ENCODE assay signal across 8 cellular contexts in genomic region chr7:100539436-100540006, GRCh38. TPM values are rescaled to one million over a fixed set of nuclear protein-coding genes. Genes with fewer than 3 reads are reported as not detected.
DNase-seq lines count a peak whose midpoint lies in the region; ATAC-seq and TF ChIP-seq lines count a peak whose summit lies in the region.

No MANE protein-coding gene starts in this region.

- TF ChIP-seq POLR2A in gastrocnemius medialis (IDR thresholded peaks at IDR 0.05), result no peak
- TF ChIP-seq POLR2A in erythroblast (IDR thresholded peaks at IDR 0.05; ENCODE audit: low read length), result no peak

- H3K4me3 ChIP-seq in foreskin fibroblast (ENCODE audit: low read depth in 1 of 2, low read length in 2 of 2) (peak overlapping the region; percentile 65 to 72), gastrocnemius medialis (peak overlapping the region; percentile 74 to 97 (median 82))

- H3K27me3 Mint-ChIP-seq in H9 (ENCODE audit: low read depth) (peaks cover 24% of the 10 kb centered on the region), T-cell (no peaks in the 10 kb centered on the region)

- no peak overlapping the region for H3K23ac ChIP-seq in H9 (ENCODE audit: insufficient read length, low read depth, low read length)

- H3T11ph ChIP-seq in H9 (ENCODE audit: low read length), result no peak overlapping the region

- in situ Hi-C loops in gastrocnemius medialis (cut with MboI; ENCODE audit: low sequenced_read_pairs in 4 of 4), result loop anchor here in 1 of 4 donors (5.0 kb wide), 1 partner anchor 62 kb away; the partner anchor contains the start of gene TSC22D4

- ATAC-seq in T-cell (replicated peaks in 1 of 4), result no peak
- no peak for ATAC-seq in gastrocnemius medialis
- no peak for ATAC-seq in HG03097 (IDR thresholded peaks at IDR 0.05; ENCODE audit: low FRiP score, unreplicated experiment)

- TF ChIP-seq CTCF in H9 (conservative IDR thresholded peaks at IDR 0.05) (no peak), foreskin fibroblast (IDR thresholded peaks at IDR 0.05; ENCODE audit: low read depth, low read length) (no peak), gastrocnemius medialis (IDR thresholded peaks at IDR 0.05 in 4 of 5, conservative IDR thresholded peaks at IDR 0.05 in 1 of 5) (no peak)

- H3K27ac ChIP-seq in H9 (ENCODE audit: insufficient read length, low read depth, low read length), result no peak overlapping the region
- H3K27ac ChIP-seq in gastrocnemius medialis, result peak overlapping the region; percentile 60 to 85 (median 80)

- H2BK12ac ChIP-seq in H9 (ENCODE audit: insufficient read length, low read depth, low read length), result no peak overlapping the region

- H3K4me1 ChIP-seq in H9 (ENCODE audit: insufficient read depth, low read length), result peaks cover 6% of the 10 kb centered on the region
- H3K4me1 ChIP-seq in gastrocnemius medialis, result peaks cover 12 to 26% of the 10 kb centered on the region in 2 donors

- no CpG with 5 or more reads among the region's 44 CpGs for WGBS in H9 (ENCODE audit: extremely low coverage, insufficient read length, low lambda C conversion rate)

- peak overlapping the region; percentile 96 for H3K4me2 ChIP-seq in H9 (ENCODE audit: insufficient read depth, insufficient read length, low read length)

- H2BK120ac ChIP-seq in H9 (ENCODE audit: low read depth, low read length, poor library complexity, severe bottlenecking), result no peak overlapping the region

- POLR2A ChIA-PET in T-cell (lab: Charles Lee), result interaction anchor here in 1 of 2 donors (0.6 kb wide), 1 partner anchor 339 kb away, joined by 3 read pairs; no protein-coding TSS in a partner anchor

- H3K9me3 Mint-ChIP-seq in H9, result no peaks in the 10 kb centered on the region; a peak in 1 of 5 replicates
- H3K9me3 Mint-ChIP-seq in T-cell, result no peaks in the 10 kb centered on the region

- H2BK15ac ChIP-seq in H9 (ENCODE audit: low read depth, low read length), result no peak overlapping the region

- peak; percentile 39 for DNase-seq in H9
- no peak for DNase-seq in T-cell
- no peak for DNase-seq in foreskin fibroblast
- DNase-seq in gastrocnemius medialis, result no peak
- no peak for DNase-seq in NCI-H446 treated with DMSO at 0.1 percent for 48 hours (lab: John Stamatoyannopoulos, UW)
- DNase-seq in erythroblast (lab: John Stamatoyannopoulos, UW), result no peak
- no peak for DNase-seq in NOMO-1 treated with dmso at 0.1 percent for 144 hours (lab: John Stamatoyannopoulos, UW; ENCODE audit: unreplicated experiment)

- H4K91ac ChIP-seq in H9 (ENCODE audit: insufficient read length, low read depth, low read length), result no peak overlapping the region

- H3K27me3 ChIP-seq in H9 (ENCODE audit: insufficient read depth, low read length) (no peaks in the 10 kb centered on the region; the same call in 1 of the 2 replicates), gastrocnemius medialis (no peaks in the 10 kb centered on the region)

- H3K18ac ChIP-seq in H9 (ENCODE audit: insufficient read length, low read depth, low read length), result no peak overlapping the region

- no peak overlapping the region for H3K4ac ChIP-seq in H9 (ENCODE audit: low read depth, low read length)

- no peak overlapping the region for H3K56ac ChIP-seq in H9 (ENCODE audit: insufficient read length, low read depth, low read length)

- H4K8ac ChIP-seq in H9 (replicated peaks; ENCODE audit: insufficient read length, low read depth, low read length), result no peak overlapping the region

- H4K5ac ChIP-seq in H9 (ENCODE audit: insufficient read length, low read depth, low read length), result no peak overlapping the region

- H2BK5ac ChIP-seq in H9 (ENCODE audit: insufficient read length, low read length), result no peak overlapping the region

- H3K27ac Mint-ChIP-seq in H9, result no peak overlapping the region
- H3K27ac Mint-ChIP-seq in T-cell, result peak overlapping the region; percentile 83 to 93

- intact Hi-C loops in gastrocnemius medialis (cut with DNase I; ENCODE audit: low total_unique reads), result loop anchor here (2.0 kb wide), 2 partner anchors 61 to 111 kb away; partner anchors contain the start of genes MEPCE, TSC22D4 and ZCWPW1

- H3K14ac ChIP-seq in H9 (ENCODE audit: insufficient read depth, low read length), result no peak overlapping the region

- peaks cover 46 to 52% of the 10 kb centered on the region in 2 experiments for H3K4me1 Mint-ChIP-seq in H9
- peaks cover 54 to 61% (median 57%) of the 10 kb centered on the region in 3 donors for H3K4me1 Mint-ChIP-seq in T-cell

- peaks cover 11% of the 10 kb centered on the region for H3K23me2 ChIP-seq in H9 (ENCODE audit: insufficient read length, low read depth, low read length, poor library complexity, severe bottlenecking)

- no peaks in the 10 kb centered on the region for H4K20me1 ChIP-seq in H9 (ENCODE audit: control insufficient read depth, insufficient read depth, insufficient read length)

- no peak overlapping the region for H2BK20ac ChIP-seq in H9 (ENCODE audit: low read depth, low read length, poor library complexity, severe bottlenecking)

- no peaks in the 10 kb centered on the region for H3K79me1 ChIP-seq in H9 (ENCODE audit: insufficient read depth, low read depth, low read length, poor library complexity, severe bottlenecking)

- H3K36me3 ChIP-seq in gastrocnemius medialis, result no peaks in the 10 kb centered on the region

- no peaks in the 10 kb centered on the region for H3K36me3 Mint-ChIP-seq in H9 (ENCODE audit: insufficient read depth in 1 of 3, low read depth in 3 of 3)
- no peaks in the 10 kb centered on the region for H3K36me3 Mint-ChIP-seq in T-cell

- H3K4me3 Mint-ChIP-seq in H9, result peak overlapping the region; percentile 79 to 88
- H3K4me3 Mint-ChIP-seq in T-cell, result peak overlapping the region; percentile 96 to 99 (median 99)

- H3K9ac ChIP-seq in H9 (ENCODE audit: extremely low read depth, insufficient read length, low read length), result peak overlapping the region; percentile 65

- H2AFZ ChIP-seq in H9 (ENCODE audit: low read length), result no peak overlapping the region

- no peak overlapping the region for H2AK5ac ChIP-seq in H9 (ENCODE audit: insufficient read length, low read length)

- CTCF ChIA-PET in T-cell (lab: Charles Lee), result interaction anchor here (0.6 to 3.4 kb wide), 7 partner anchors 10 to 71 kb away, joined by 3 to 14 read pairs (median 6); partner anchors contain the start of gene NYAP1 (in 1 of the 2)

- no peaks in the 10 kb centered on the region for H3K79me2 ChIP-seq in H9 (ENCODE audit: insufficient read depth, low read length)

- no peaks in the 10 kb centered on the region for H3K9me3 ChIP-seq in H9 (ENCODE audit: control insufficient read depth, low read depth, low read length)
- no peaks in the 10 kb centered on the region for H3K9me3 ChIP-seq in gastrocnemius medialis

RNA-seq across cellular contexts. Expression of gene AGFG2, which starts 0.5 kb away (rescaled TPM):
- total RNA-seq in H9 (2021) (11.2 and 12.7 TPM in 2 replicates), T-cell (10 to 100 TPM; 26.2 to 54.6 (median 40.2) TPM), gastrocnemius medialis (10 to 100 TPM; 10.7 to 16.4 (median 13.5) TPM)

RNA-seq across cellular contexts. Expression of gene SAP25, which starts 34.2 kb away (rescaled TPM):
- total RNA-seq in H9 (2021) (4.2 and 5.1 TPM in 2 replicates), T-cell (100 to 1,000 TPM in 3 of 5 donors, 10 to 100 TPM in 2; 61.2 to 129 (median 107) TPM), gastrocnemius medialis (under 1 TPM in 1 of 4 donors, not detected in 3; 0.49 TPM)

RNA-seq across cellular contexts. Expression of gene LRCH4, which starts 46.4 kb away (rescaled TPM):
- total RNA-seq in H9 (2021), result 36.8 and 39.1 TPM in 2 replicates
- 100 to 1,000 TPM; 328 to 377 (median 362) TPM for total RNA-seq in T-cell
- 100 to 1,000 TPM in 1 of 4 donors, 10 to 100 TPM in 3; 71.1 to 105 (median 89.0) TPM for total RNA-seq in gastrocnemius medialis

RNA-seq across cellular contexts. Expression of gene FBXO24, which starts 46.6 kb away (rescaled TPM):
- total RNA-seq in H9 (2021), result 0.85 and 1.3 TPM in 2 replicates
- 1 to 10 TPM in 3 of 5 donors, under 1 TPM in 2; 0.70 to 1.7 (median 1.3) TPM for total RNA-seq in T-cell
- not detected for total RNA-seq in gastrocnemius medialis

RNA-seq across cellular contexts. Expression of gene NYAP1, which starts 55.8 kb away (rescaled TPM):
- total RNA-seq in H9 (2021) (3.2 and 4.0 TPM in 2 replicates), T-cell (1 to 10 TPM in 2 of 5 donors, under 1 TPM in 3; 0.50 to 1.4 (median 0.99) TPM), gastrocnemius medialis (under 1 TPM in 1 of 4 donors, not detected in 3; 0.29 TPM)

Comparison
In these comparisons a context has a peak if more than half of its experiments do, and no peak if none do; other contexts are left out.
1. H3K27ac Mint-ChIP-seq: peak in T-cell (2 of 2); none in H9 (0 of 3).
2. RNA of gene SAP25, which starts 34.2 kb away (total RNA-seq): 61.2 to 129 TPM in T-cell; 4.2 to 5.1 TPM in H9 and 0.49 TPM in gastrocnemius medialis; every median in the first group is over 10 times any median in the second.